ENCODE assay signal across 13 cellular contexts in the genomic region with DNA sequence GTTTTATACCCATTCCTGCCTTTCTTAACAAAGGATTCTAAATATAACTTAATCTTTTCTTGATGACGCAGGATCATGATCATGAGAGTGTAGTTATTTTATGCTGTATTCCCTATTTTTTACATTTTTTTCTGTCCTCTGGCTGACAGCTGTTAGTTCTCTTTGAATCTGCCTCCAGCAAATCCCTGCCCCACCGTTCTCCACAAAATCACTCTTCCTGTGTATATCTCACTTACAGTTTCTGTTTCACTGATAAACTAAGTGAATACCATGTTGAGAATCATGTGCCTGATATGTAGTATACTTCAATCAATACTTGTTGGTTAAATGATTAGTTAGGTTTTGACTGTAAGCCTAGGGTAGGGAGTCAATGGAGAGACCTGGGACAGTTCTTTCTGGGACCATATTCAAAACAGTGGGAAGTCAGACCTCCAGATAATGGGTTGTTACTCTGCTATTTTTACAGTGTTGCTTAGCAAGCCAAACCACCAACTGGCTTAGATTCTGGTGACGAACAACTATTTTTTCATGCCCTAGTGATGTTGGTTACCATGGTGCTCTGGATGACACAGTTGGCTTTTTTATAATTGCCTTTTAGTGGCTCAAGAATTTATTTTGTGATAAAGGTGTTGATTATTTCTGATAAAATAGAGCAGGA. TPM values are rescaled to one million over a fixed set of nuclear protein-coding genes. Genes with fewer than 3 reads are reported as not detected.
DNase-seq lines count a peak whose midpoint lies in the region; ATAC-seq and FAIRE-seq lines count a peak whose summit lies in the region.
"Had no signal": no experiment of that assay in that cellular context is flagged by ENCODE, and none has a peak within 500 bp of the region (broad histone marks: within the 10 kb centered on the region; RNA-seq: fewer than 3 reads in every experiment).

No MANE protein-coding gene starts in this region.

- peak; percentile 73 for DNase-seq in EH (ENCODE audit: low read depth)
- peak; percentile 68 for DNase-seq in cerebellar cortex (ENCODE audit: low spot score)
- peak; percentile 70 for DNase-seq in myocyte (ENCODE audit: low read depth)
- DNase-seq in RKO (ENCODE audit: low spot score) = no peak
- no peak for DNase-seq in stimulated activated CD4-positive, alpha-beta T cell treated with anti-CD3 and anti-CD28 coated beads, Interleukin-12 subunit alpha, Interleukin-12 subunit beta, amount 100 ng/mL, for 4 hours
- DNase-seq in frontal cortex (ENCODE audit: low spot score in 2 of 2) = no peak
- DNase-seq: KBM-7, NCI-H2081 treated with DMSO at 0.1 percent for 48 hours, nephron progenitor cell had no signal

- peak; percentile 63 for ATAC-seq in HG03135 (IDR thresholded peaks at IDR 0.05; ENCODE audit: unreplicated experiment)
- ATAC-seq in GM18511 (IDR thresholded peaks at IDR 0.05; ENCODE audit: unreplicated experiment) = no peak

- no peak for FAIRE-seq in frontal cortex (lab: Jason Lieb, UNC)
- FAIRE-seq: H54 had no signal

RNA-seq across cellular contexts. Expression of a gene that starts 12.8 kb away (rescaled TPM):
- not detected in 2 replicates for total RNA-seq in myocyte
- 0.09 TPM for polyA plus RNA-seq in myocyte (2012)
- total RNA-seq in frontal cortex = 2.4 TPM
- total RNA-seq: OCI-LY7 had no signal

Comparison
In these comparisons a context has a peak if more than half of its experiments do, and no peak if none do; other contexts are left out.
1. DNase-seq: peak in EH (single experiment), cerebellar cortex (single experiment) and myocyte (single experiment); none in RKO (single experiment), stimulated activated CD4-positive, alpha-beta T cell treated with anti-CD3 and anti-CD28 coated beads, Interleukin-12 subunit alpha, Interleukin-12 subunit beta, amount 100 ng/mL, for 4 hours (single experiment) and frontal cortex (0 of 2).